In genomic region chr11:73787051-73787642, GRCh38 we compare ENCODE assay signal across 1 cellular context.
TF ChIP-seq lines count a peak whose summit lies in the region.

No MANE protein-coding gene starts in this region.

TF ChIP-seq in H1, 55 proteins besides CTCF, POLR2A, EP300 and RAD21:
- TF ChIP-seq SRF (IDR thresholded peaks at IDR 0.05; ENCODE audit: low read depth, low read length) (no peak), SP1 (IDR thresholded peaks at IDR 0.05; ENCODE audit: low read depth, low read length) (no peak), SIN3A (conservative IDR thresholded peaks at IDR 0.05 in 1 of 2, IDR thresholded peaks at IDR 0.05 in 1 of 2; ENCODE audit: low read depth in 1 of 2, low read length in 2 of 2) (no peak), TCF12 (IDR thresholded peaks at IDR 0.05; ENCODE audit: low read depth, low read length) (no peak), CBX5 (IDR thresholded peaks at IDR 0.05; ENCODE audit: low read depth, low read length) (no peak), E2F6 (IDR thresholded peaks at IDR 0.05) (no peak), PHF8 (conservative IDR thresholded peaks at IDR 0.05; ENCODE audit: low read depth, low read length) (no peak), RXRA (IDR thresholded peaks at IDR 0.05; ENCODE audit: insufficient read depth, low read depth, low read length) (no peak), POLR2AphosphoS5 (IDR thresholded peaks at IDR 0.05; ENCODE audit: low read depth, low read length) (no peak), TAF7 (optimal IDR thresholded peaks at IDR 0.05; ENCODE audit: borderline replicate concordance, low read depth, low read length) (no peak)
